Comparison of ENCODE assay signal across 1 cellular context in genomic region chr19:17305211-17305516, GRCh38.
TF ChIP-seq lines count a peak whose summit lies in the region.

No MANE protein-coding gene starts in this region.

TF ChIP-seq in HEK293, 187 proteins besides CTCF, POLR2A, EP300 and RAD21 (continued from another document and continues in another):
- TF ChIP-seq PRDM4 (tag by site-specific recombination; IDR thresholded peaks at IDR 0.05) (peak; percentile 51), ZNF391 (tag by site-specific recombination; IDR thresholded peaks at IDR 0.05; ENCODE audit: borderline replicate concordance, low read depth) (peak; percentile 79; the same call in 1 of the 2 replicates), ZNF555 (tag by site-specific recombination; conservative IDR thresholded peaks at IDR 0.05) (no peak), KLF9 (tag by site-specific recombination; IDR thresholded peaks at IDR 0.05; ENCODE audit: low read depth) (no peak), ZNF416 (tag by site-specific recombination; IDR thresholded peaks at IDR 0.05) (no peak), SCRT1 (tag by site-specific recombination; IDR thresholded peaks at IDR 0.05; ENCODE audit: borderline replicate concordance) (no peak), ZNF202 (tag by site-specific recombination; IDR thresholded peaks at IDR 0.05; ENCODE audit: borderline replicate concordance) (no peak), ZFP3 (tag by site-specific recombination; IDR thresholded peaks at IDR 0.05; ENCODE audit: low read depth) (no peak), ZFP41 (tag by site-specific recombination; IDR thresholded peaks at IDR 0.05; ENCODE audit: borderline replicate concordance) (no peak), IKZF3 (tag by site-specific recombination; IDR thresholded peaks at IDR 0.05) (peak; percentile 91), ZNF658 (tag by site-specific recombination; IDR thresholded peaks at IDR 0.05) (no peak), MYNN (tag by site-specific recombination; IDR thresholded peaks at IDR 0.05; ENCODE audit: borderline replicate concordance) (no peak), ZBTB11 (tag by site-specific recombination; conservative IDR thresholded peaks at IDR 0.05; ENCODE audit: low read depth) (no peak), ZNF354C (tag by site-specific recombination; IDR thresholded peaks at IDR 0.05; ENCODE audit: borderline replicate concordance, low read depth) (no peak), HIC1 (tag by site-specific recombination; IDR thresholded peaks at IDR 0.05) (no peak; the same call in 1 of the 2 replicates), GLI2 (tag by site-specific recombination; IDR thresholded peaks at IDR 0.05; ENCODE audit: borderline replicate concordance, low read depth) (no peak), ZXDB (tag by site-specific recombination; IDR thresholded peaks at IDR 0.05) (no peak; the same call in 1 of the 2 replicates), GLIS1 (tag by site-specific recombination; IDR thresholded peaks at IDR 0.05) (no peak), ZNF558 (tag by site-specific recombination; IDR thresholded peaks at IDR 0.05) (peak; percentile 54; the same call in 1 of the 2 replicates), ZNF366 (tag by site-specific recombination; conservative IDR thresholded peaks at IDR 0.05) (no peak), REST (tag by site-specific recombination; IDR thresholded peaks at IDR 0.05) (peak; percentile 55), ZNF24 (tag by site-specific recombination; IDR thresholded peaks at IDR 0.05) (0 out of 2 replicates have a peak, but pooled peaks have one; percentile 51), ZNF660 (tag by site-specific recombination; IDR thresholded peaks at IDR 0.05) (no peak; the same call in 1 of the 2 replicates), AEBP2 (tag by site-specific recombination; IDR thresholded peaks at IDR 0.05; ENCODE audit: borderline replicate concordance) (no peak), ZNF10 (tag by site-specific recombination; IDR thresholded peaks at IDR 0.05) (0 out of 2 replicates have a peak, but pooled peaks have one; percentile 32), BCL11B (tag by site-specific recombination; IDR thresholded peaks at IDR 0.05; ENCODE audit: low read depth) (0 out of 2 replicates have a peak, but pooled peaks have one; percentile 25), INSM2 (tag by site-specific recombination; IDR thresholded peaks at IDR 0.05) (peak; percentile 50; the same call in 1 of the 2 replicates), PRDM6 (tag by site-specific recombination; IDR thresholded peaks at IDR 0.05) (no peak), ZNF423 (tag by site-specific recombination; IDR thresholded peaks at IDR 0.05) (peak; percentile 84; the same call in 1 of the 2 replicates), PATZ1 (tag by site-specific recombination; IDR thresholded peaks at IDR 0.05) (peak; percentile 76; the same call in 1 of the 2 replicates), ZNF341 (tag by site-specific recombination; IDR thresholded peaks at IDR 0.05; ENCODE audit: low read depth) (no peak), SP7 (tag by site-specific recombination; IDR thresholded peaks at IDR 0.05) (0 out of 2 replicates have a peak, but pooled peaks have one; percentile 70), ZBTB48 (tag by site-specific recombination; IDR thresholded peaks at IDR 0.05) (peak; percentile 14; the same call in 1 of the 2 replicates), KLF7 (tag by site-specific recombination; IDR thresholded peaks at IDR 0.05; ENCODE audit: borderline replicate concordance) (no peak), MZF1 (tag by site-specific recombination; IDR thresholded peaks at IDR 0.05; ENCODE audit: borderline replicate concordance) (no peak)
